In genomic region chr11:62852523-62853188, GRCh38 we compare ENCODE assay signal across 12 cellular contexts. TPM values are rescaled to one million over a fixed set of nuclear protein-coding genes. Genes with fewer than 3 reads are reported as not detected.
DNase-seq lines count a peak whose midpoint lies in the region; ATAC-seq, FAIRE-seq and TF ChIP-seq lines count a peak whose summit lies in the region.
"Had no signal": no experiment of that assay in that cellular context is flagged by ENCODE, and none has a peak within 500 bp of the region (broad histone marks: within the 10 kb centered on the region; RNA-seq: fewer than 3 reads in every experiment).

No MANE protein-coding gene starts in this region.

- no peak for TF ChIP-seq RAD21 in A549 (conservative IDR thresholded peaks at IDR 0.05 in 1 of 2, IDR thresholded peaks at IDR 0.05 in 1 of 2)

- TF ChIP-seq POLR2A in A549 (IDR thresholded peaks at IDR 0.05; ENCODE audit: low read length), result no peak

- H3K9ac ChIP-seq in SK-N-MC (ENCODE audit: insufficient read length) (peak overlapping the region; percentile 99), iPS-15b (ENCODE audit: low read depth, low read length) (peak overlapping the region; percentile 96)

- POLR2A ChIA-PET in A549 (lab: Yijun Ruan, JAX), result interaction anchor here (0.7 to 9.3 kb wide), 3 partner anchors 12 to 187 kb away, joined by 3 to 159 read pairs (median 6); partner anchors contain the start of genes C11orf98, CSKMT and WDR74

- H3K9me3 ChIP-seq in A549 (no peaks in the 10 kb centered on the region), SK-N-MC (ENCODE audit: low read depth, low read length) (no peaks in the 10 kb centered on the region), iPS-15b (ENCODE audit: control insufficient read depth, insufficient read depth, low read length) (no peaks in the 10 kb centered on the region)
- H3K9me3 ChIP-seq: left lung had no signal

- ATAC-seq in A549 (no peak), left ventricle myocardium superior (no peak), GM21529 (IDR thresholded peaks at IDR 0.05; ENCODE audit: unreplicated experiment) (no peak)
- ATAC-seq: left lung had no signal

- DNase-seq in A549 (ENCODE audit: low read depth in 1 of 2, low spot score in 1 of 2) (no peak), SK-N-MC (ENCODE audit: low read depth, low spot score) (no peak), NCI-H146 (lab: John Stamatoyannopoulos, UW) (no peak), left ventricle myocardium superior (no peak)
- no peak for DNase-seq in stimulated activated CD4-positive, alpha-beta T cell treated with anti-CD3 and anti-CD28 coated beads, Interleukin-4, amount 100 ng/mL, for 1 hour
- DNase-seq: left lung, NCI-H1417 treated with DMSO at 0.1 percent for 48 hours, Right ventricle myocardium superior had no signal

- CTCF ChIA-PET in A549 (lab: Yijun Ruan, JAX), result interaction anchor here (1.0 to 5.5 kb wide), 2 partner anchors 11 to 31 kb away, joined by 3 to 42 read pairs; partner anchors contain the start of gene SLC3A2

- FAIRE-seq in A549 (lab: Jason Lieb, UNC), result no peak

- H3K4me1 ChIP-seq in A549, result peaks cover 35% of the 10 kb centered on the region
- peaks cover 5% of the 10 kb centered on the region for H3K4me1 ChIP-seq in iPS-15b (ENCODE audit: control insufficient read depth, insufficient read depth, low read length)

- peak overlapping the region; percentile 98 for H3K4me2 ChIP-seq in A549

- TF ChIP-seq EP300 in A549 (IDR thresholded peaks at IDR 0.05), result no peak

- H3K27ac ChIP-seq in A549 (peak overlapping the region in 1 of 2 experiments; percentile 91; a peak in 3 of 6 replicates), SK-N-MC (peak overlapping the region; percentile 97)
- H3K27ac ChIP-seq: left lung had no signal

- H3K36me3 ChIP-seq in SK-N-MC (ENCODE audit: insufficient read depth, low read length), result peaks cover 47% of the 10 kb centered on the region
- H3K36me3 ChIP-seq in iPS-15b (ENCODE audit: control insufficient read depth, insufficient read depth, low read length), result peaks cover 34% of the 10 kb centered on the region

- peak overlapping the region; percentile 80 for H3K4me3 ChIP-seq in A549
- H3K4me3 ChIP-seq in GM12875 (ENCODE audit: low read depth, low read length), result peak overlapping the region; percentile 89
- H3K4me3 ChIP-seq in SK-N-MC, result peak overlapping the region; percentile 94
- peak overlapping the region; percentile 99 for H3K4me3 ChIP-seq in iPS-15b (ENCODE audit: low read depth, low read length)

- intact Hi-C loops in left ventricle myocardium superior (cut with micrococcal nuclease), result no loop called here

- no peaks in the 10 kb centered on the region for H3K27me3 ChIP-seq in iPS-15b (ENCODE audit: control insufficient read depth, insufficient read depth, low read length)
- H3K27me3 ChIP-seq: left lung had no signal

- TF ChIP-seq CTCF in A549 (IDR thresholded peaks at IDR 0.05) (no peak), GM12875 (IDR thresholded peaks at IDR 0.05; ENCODE audit: borderline replicate concordance, insufficient read depth, low read depth, low read length) (no peak)

TF ChIP-seq in A549, 52 proteins besides CTCF, POLR2A, EP300 and RAD21:
- TF ChIP-seq RFX5 (IDR thresholded peaks at IDR 0.05), result no peak
- no peak for TF ChIP-seq NR3C1 (IDR thresholded peaks at IDR 0.05)
- TF ChIP-seq POLR2AphosphoS2 (conservative IDR thresholded peaks at IDR 0.05; ENCODE audit: low read length), result 0 out of 2 replicates have a peak, but pooled peaks have one; percentile 83
- no peak for TF ChIP-seq SMC3 (IDR thresholded peaks at IDR 0.05)
TF ChIP-seq in A549: peak in this region for 1.

RNA-seq across cellular contexts. Expression of gene WDR74, which starts 13.3 kb away (rescaled TPM):
- polyA plus RNA-seq in A549 (2011; rRNA removed) (47.6 and 52.9 TPM in 2 replicates), A549 (2017; fragmentation: RNase III; extraction: RNeasy Plus Mini Kit Qiagen cat#74134 plus additional on column Dnase treatment) (88.9 to 100 TPM (median 90.6 TPM) in 3 replicates)
- 130 and 135 TPM in 2 replicates for polyA plus RNA-seq in A549 (2012; cell fraction: cytosol; rRNA removed)
- polyA plus RNA-seq in A549 (2012; cell fraction: nucleus; rRNA removed), result 216 and 240 TPM in 2 replicates
- 79.9 and 130 TPM in 2 replicates for polyA minus RNA-seq in A549 (2011; rRNA and poly(A)+ RNA removed)
- 25.8 TPM for total RNA-seq in left ventricle myocardium superior

RNA-seq across cellular contexts. Expression of gene TEX54, which starts 20.0 kb away (rescaled TPM):
- polyA plus RNA-seq in A549 (2011; rRNA removed) (not detected in 2 replicates), A549 (2017; fragmentation: RNase III; extraction: RNeasy Plus Mini Kit Qiagen cat#74134 plus additional on column Dnase treatment) (not detected in 3 replicates)
- polyA plus RNA-seq in A549 (2012; cell fraction: cytosol; rRNA removed), result not detected in 2 replicates
- polyA plus RNA-seq in A549 (2012; cell fraction: nucleus; rRNA removed), result 0.39 TPM in 1 of 2 replicates, not detected in the other
- not detected in 2 replicates for polyA minus RNA-seq in A549 (2011; rRNA and poly(A)+ RNA removed)
- not detected for total RNA-seq in left ventricle myocardium superior
- total RNA-seq: epithelial cell of proximal tubule, left lung, Right ventricle myocardium superior had no signal

RNA-seq across cellular contexts. Expression of gene STX5, which starts 20.8 kb away (rescaled TPM):
- polyA plus RNA-seq in A549 (2011; rRNA removed), result 30.3 and 32.3 TPM in 2 replicates
- 16.3 and 20.3 TPM in 2 replicates for polyA plus RNA-seq in A549 (2012; cell fraction: cytosol; rRNA removed)
- polyA plus RNA-seq in A549 (2012; cell fraction: nucleus; rRNA removed), result 14.0 and 14.4 TPM in 2 replicates
- polyA plus RNA-seq in A549 (2017; fragmentation: RNase III; extraction: RNeasy Plus Mini Kit Qiagen cat#74134 plus additional on column Dnase treatment), result 16.8 to 21.0 TPM (median 19.5 TPM) in 3 replicates
- polyA minus RNA-seq in A549 (2011; rRNA and poly(A)+ RNA removed), result 43.6 and 47.7 TPM in 2 replicates
- total RNA-seq in left ventricle myocardium superior, result 19.5 TPM

RNA-seq across cellular contexts. Expression of gene SLC3A2, which starts 28.0 kb away (rescaled TPM):
- 1,064 and 1,133 TPM in 2 replicates for polyA plus RNA-seq in A549 (2011; rRNA removed)
- polyA plus RNA-seq in A549 (2012; cell fraction: cytosol; rRNA removed), result 1,069 and 1,103 TPM in 2 replicates
- 2,860 and 2,938 TPM in 2 replicates for polyA plus RNA-seq in A549 (2012; cell fraction: nucleus; rRNA removed)
- polyA plus RNA-seq in A549 (2017; fragmentation: RNase III; extraction: RNeasy Plus Mini Kit Qiagen cat#74134 plus additional on column Dnase treatment), result 906 to 1,102 TPM (median 1,007 TPM) in 3 replicates
- 561 and 608 TPM in 2 replicates for polyA minus RNA-seq in A549 (2011; rRNA and poly(A)+ RNA removed)
- total RNA-seq in left ventricle myocardium superior, result 36.4 TPM

RNA-seq across cellular contexts. Expression of gene NXF1, which starts 47.4 kb away (rescaled TPM):
- polyA plus RNA-seq in A549 (2011; rRNA removed), result 35.5 and 50.7 TPM in 2 replicates
- polyA plus RNA-seq in A549 (2012; cell fraction: cytosol; rRNA removed), result 58.2 and 63.0 TPM in 2 replicates
- 126 and 131 TPM in 2 replicates for polyA plus RNA-seq in A549 (2012; cell fraction: nucleus; rRNA removed)
- polyA plus RNA-seq in A549 (2017; fragmentation: RNase III; extraction: RNeasy Plus Mini Kit Qiagen cat#74134 plus additional on column Dnase treatment), result 46.6 to 47.7 TPM (median 46.9 TPM) in 3 replicates
- 35.9 and 41.6 TPM in 2 replicates for polyA minus RNA-seq in A549 (2011; rRNA and poly(A)+ RNA removed)
- total RNA-seq in left ventricle myocardium superior, result 49.6 TPM
